ENCODE assay signal across 12 cellular contexts in the genomic region with DNA sequence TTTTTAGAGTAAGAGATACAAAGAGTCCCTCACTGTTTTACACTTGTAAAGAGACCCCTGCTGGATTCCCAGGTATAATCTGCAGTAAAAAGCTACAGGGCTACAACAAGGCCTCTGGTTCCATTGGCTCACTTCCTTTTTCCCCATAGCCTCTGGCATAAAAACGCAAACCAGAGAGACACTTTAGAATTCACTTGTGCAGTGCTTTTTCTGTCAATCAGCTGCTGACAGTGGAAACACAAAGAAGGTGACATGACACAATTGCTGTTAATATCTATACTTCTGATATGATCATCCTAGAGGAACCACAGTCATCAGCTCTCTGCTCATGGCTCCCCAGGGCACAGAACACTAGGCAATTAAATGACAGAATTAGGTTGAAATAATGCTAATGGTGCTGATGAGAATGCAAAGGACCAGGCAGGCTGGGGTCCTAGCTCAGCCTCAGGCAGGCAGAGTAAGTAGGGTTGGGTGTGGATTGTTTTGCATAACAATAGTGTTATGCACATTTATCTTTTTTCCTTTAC.
"Had no signal": no experiment of that assay in that cellular context is flagged by ENCODE, and none has a peak within 500 bp of the region (broad histone marks: within the 10 kb centered on the region; RNA-seq: fewer than 3 reads in every experiment).

No MANE protein-coding gene starts in this region.

- H3K27ac Mint-ChIP-seq: activated CD8-positive, alpha-beta memory T cell treated with anti-CD3 and anti-CD28 coated beads, Interleukin-2, amount 10 ng/mL, durations not matched to agents 7 days and 5 days; activated naive CD8-positive, alpha-beta T cell treated with anti-CD3 and anti-CD28 coated beads for 36 hours; nephron; stimulated activated naive CD8-positive, alpha-beta T cell treated with anti-CD3 and anti-CD28 coated beads, Interleukin-15, Interleukin-2, amounts not matched to agents 100 ng/mL and 50 ng/mL, for 24 hours had no signal

- H3K27me3 ChIP-seq: sigmoid colon, testis, upper lobe of right lung had no signal

- H3K4me3 Mint-ChIP-seq: activated CD8-positive, alpha-beta memory T cell treated with anti-CD3 and anti-CD28 coated beads, Interleukin-2, amount 10 ng/mL, durations not matched to agents 7 days and 5 days; activated naive CD8-positive, alpha-beta T cell treated with anti-CD3 and anti-CD28 coated beads for 36 hours; activated T-cell treated with anti-CD3 and anti-CD28 coated beads, Interleukin-2, amount 50 U/mL, for 4 hours; nephron; stimulated activated naive CD8-positive, alpha-beta T cell treated with anti-CD3 and anti-CD28 coated beads, Interleukin-15, Interleukin-2, amounts not matched to agents 100 ng/mL and 50 ng/mL, for 24 hours had no signal

- DNase-seq: activated CD8-positive, alpha-beta memory T cell treated with anti-CD3 and anti-CD28 coated beads, Interleukin-2, amount 10 ng/mL, durations not matched to agents 7 days and 5 days; activated gamma-delta T cell treated with Interleukin-2 at 50 U/mL for 16 hours; activated naive CD8-positive, alpha-beta T cell treated with anti-CD3 and anti-CD28 coated beads for 36 hours; activated T-cell treated with anti-CD3 and anti-CD28 coated beads, Interleukin-2, amount 50 U/mL, for 4 hours; left ventricle myocardium superior; mesenchymal stem cell; sigmoid colon; stimulated activated CD4-positive, alpha-beta T cell treated with anti-CD3 and anti-CD28 coated beads, Interleukin-12 subunit alpha, Interleukin-12 subunit beta, amount 100 ng/mL, for 4 hours; testis; upper lobe of right lung had no signal

- H3K4me1 Mint-ChIP-seq: activated CD8-positive, alpha-beta memory T cell treated with anti-CD3 and anti-CD28 coated beads, Interleukin-2, amount 10 ng/mL, durations not matched to agents 7 days and 5 days; activated naive CD8-positive, alpha-beta T cell treated with anti-CD3 and anti-CD28 coated beads for 36 hours; nephron had no signal

- H3K4me3 ChIP-seq: sigmoid colon, testis, upper lobe of right lung had no signal

- H3K27ac ChIP-seq: sigmoid colon, testis, upper lobe of right lung had no signal

- H3K4me1 ChIP-seq: sigmoid colon, testis, upper lobe of right lung had no signal

- H3K9me3 ChIP-seq: testis, upper lobe of right lung had no signal

- H3K36me3 ChIP-seq: sigmoid colon, upper lobe of right lung had no signal

- H3K27me3 Mint-ChIP-seq: activated naive CD8-positive, alpha-beta T cell treated with anti-CD3 and anti-CD28 coated beads for 36 hours; stimulated activated naive CD8-positive, alpha-beta T cell treated with anti-CD3 and anti-CD28 coated beads, Interleukin-15, Interleukin-2, amounts not matched to agents 100 ng/mL and 50 ng/mL, for 24 hours had no signal
